ENCODE assay signal across 9 cellular contexts in genomic region chr2:13485256-13485655, GRCh38.
"Had no signal": no experiment of that assay in that cellular context is flagged by ENCODE, and none has a peak within 500 bp of the region (broad histone marks: within the 10 kb centered on the region; RNA-seq: fewer than 3 reads in every experiment).

No MANE protein-coding gene starts in this region.

- ATAC-seq: GM23338, HepG2 had no signal

- H3K9me3 Mint-ChIP-seq: GM23338, H9 had no signal

- H3K4me3 ChIP-seq: GM23338 had no signal

- H3K27me3 Mint-ChIP-seq: IgD-negative memory B cell had no signal

- H3K4me1 Mint-ChIP-seq: H9, IgD-negative memory B cell had no signal

- H3K27ac ChIP-seq: HL-60 had no signal

- DNase-seq: H9, HCEC 1CT, KBM-7 had no signal

- H2AFZ ChIP-seq: GM23338 had no signal

- H3K27ac Mint-ChIP-seq: GM23338, H9, IgD-negative memory B cell had no signal

- H3K4me2 ChIP-seq: GM23338 had no signal

- H3K36me3 Mint-ChIP-seq: IgD-negative memory B cell had no signal

- H3K4me3 Mint-ChIP-seq: GM23338, H9, IgD-negative memory B cell had no signal

- FAIRE-seq: H1, H54, HepG2 had no signal
